In the genomic region with DNA sequence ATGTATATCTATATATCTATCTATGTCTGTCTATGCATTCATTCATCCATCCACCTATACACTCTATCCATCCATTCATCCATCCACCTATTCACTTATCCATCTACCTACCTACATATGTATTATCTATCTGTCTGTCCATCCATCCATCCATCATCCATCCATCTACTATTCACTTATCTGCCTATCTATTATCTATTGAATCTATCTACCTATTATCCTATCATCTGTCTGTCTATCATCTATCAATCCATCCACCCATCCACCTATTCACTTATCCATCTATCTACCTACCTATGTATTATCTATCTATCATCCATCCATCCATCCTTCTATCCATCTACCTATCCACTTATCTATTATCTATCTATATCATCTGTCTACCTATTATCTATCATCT, we compare ENCODE assay signal across 2 cellular contexts.
A peak's percentile ranks its signal among the peaks of the same experiment; 100 is the strongest.
TF ChIP-seq lines count a peak whose summit lies in the region.

No MANE protein-coding gene starts in this region.

TF ChIP-seq in HepG2, 621 proteins besides CTCF, POLR2A, EP300 and RAD21:
- TF ChIP-seq, protein P1, sequence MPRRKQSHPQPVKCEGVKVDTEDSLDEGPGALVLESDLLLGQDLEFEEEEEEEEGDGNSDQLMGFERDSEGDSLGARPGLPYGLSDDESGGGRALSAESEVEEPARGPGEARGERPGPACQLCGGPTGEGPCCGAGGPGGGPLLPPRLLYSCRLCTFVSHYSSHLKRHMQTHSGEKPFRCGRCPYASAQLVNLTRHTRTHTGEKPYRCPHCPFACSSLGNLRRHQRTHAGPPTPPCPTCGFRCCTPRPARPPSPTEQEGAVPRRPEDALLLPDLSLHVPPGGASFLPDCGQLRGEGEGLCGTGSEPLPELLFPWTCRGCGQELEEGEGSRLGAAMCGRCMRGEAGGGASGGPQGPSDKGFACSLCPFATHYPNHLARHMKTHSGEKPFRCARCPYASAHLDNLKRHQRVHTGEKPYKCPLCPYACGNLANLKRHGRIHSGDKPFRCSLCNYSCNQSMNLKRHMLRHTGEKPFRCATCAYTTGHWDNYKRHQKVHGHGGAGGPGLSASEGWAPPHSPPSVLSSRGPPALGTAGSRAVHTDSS (CRISPR knock-in tag; conservative IDR thresholded peaks at IDR 0.05), result no peak
- TF ChIP-seq FOXP1 (IDR thresholded peaks at IDR 0.05) (0 out of 2 replicates have a peak, but pooled peaks have one; percentile 16), FOXP1 (CRISPR knock-in tag; IDR thresholded peaks at IDR 0.05) (no peak)

TF ChIP-seq in K562, 482 proteins besides CTCF, POLR2A, EP300 and RAD21 (continued from another document):
- TF ChIP-seq, protein P2, sequence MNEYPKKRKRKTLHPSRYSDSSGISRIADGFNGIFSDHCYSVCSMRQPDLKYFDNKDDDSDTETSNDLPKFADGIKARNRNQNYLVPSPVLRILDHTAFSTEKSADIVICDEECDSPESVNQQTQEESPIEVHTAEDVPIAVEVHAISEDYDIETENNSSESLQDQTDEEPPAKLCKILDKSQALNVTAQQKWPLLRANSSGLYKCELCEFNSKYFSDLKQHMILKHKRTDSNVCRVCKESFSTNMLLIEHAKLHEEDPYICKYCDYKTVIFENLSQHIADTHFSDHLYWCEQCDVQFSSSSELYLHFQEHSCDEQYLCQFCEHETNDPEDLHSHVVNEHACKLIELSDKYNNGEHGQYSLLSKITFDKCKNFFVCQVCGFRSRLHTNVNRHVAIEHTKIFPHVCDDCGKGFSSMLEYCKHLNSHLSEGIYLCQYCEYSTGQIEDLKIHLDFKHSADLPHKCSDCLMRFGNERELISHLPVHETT (CRISPR knock-in tag; conservative IDR thresholded peaks at IDR 0.05 in 1 of 2, IDR thresholded peaks at IDR 0.05 in 1 of 2), result no peak
